9 cellular contexts compared by ENCODE assay signal in genomic region chr3:13282986-13283876, GRCh38.
DNase-seq lines count a peak whose midpoint lies in the region; ATAC-seq lines count a peak whose summit lies in the region.
"Had no signal": no experiment of that assay in that cellular context is flagged by ENCODE, and none has a peak within 500 bp of the region (broad histone marks: within the 10 kb centered on the region; RNA-seq: fewer than 3 reads in every experiment).

No MANE protein-coding gene starts in this region.

- peaks cover 0 to 12% (median 5%) of the 10 kb centered on the region in 4 donors for H3K4me1 Mint-ChIP-seq in CD4-positive, CD25-positive, alpha-beta regulatory T cell
- peaks cover 5% of the 10 kb centered on the region for H3K4me1 Mint-ChIP-seq in activated naive CD4-positive, alpha-beta T cell treated with anti-CD3 and anti-CD28 coated beads, Interleukin-2, amount 50 U/mL, for 24 hours
- peaks cover 11% of the 10 kb centered on the region for H3K4me1 Mint-ChIP-seq in stimulated activated naive CD8-positive, alpha-beta T cell treated with anti-CD3 and anti-CD28 coated beads, Interleukin-15, amount 100 ng/mL, for 72 hours

- no peak for DNase-seq in CD4-positive, CD25-positive, alpha-beta regulatory T cell
- DNase-seq in stimulated activated naive CD8-positive, alpha-beta T cell treated with anti-CD3 and anti-CD28 coated beads, Interleukin-15, amount 100 ng/mL, for 72 hours, result peak in 1 of 2 donors; percentile 28
- DNase-seq in GM03348 (ENCODE audit: low spot score) (no peak), NK-92 (lab: John Stamatoyannopoulos, UW; ENCODE audit: unreplicated experiment) (no peak)

- H3K36me3 Mint-ChIP-seq in CD4-positive, CD25-positive, alpha-beta regulatory T cell, result no peaks in the 10 kb centered on the region
- peaks cover 4% of the 10 kb centered on the region for H3K36me3 Mint-ChIP-seq in activated naive CD4-positive, alpha-beta T cell treated with anti-CD3 and anti-CD28 coated beads, Interleukin-2, amount 50 U/mL, for 24 hours

- H3K27me3 Mint-ChIP-seq in CD4-positive, CD25-positive, alpha-beta regulatory T cell, result peaks cover 59% of the 10 kb centered on the region
- H3K27me3 Mint-ChIP-seq in activated naive CD4-positive, alpha-beta T cell treated with anti-CD3 and anti-CD28 coated beads, Interleukin-2, amount 50 U/mL, for 24 hours, result peaks cover 33% of the 10 kb centered on the region
- H3K27me3 Mint-ChIP-seq in stimulated activated naive CD8-positive, alpha-beta T cell treated with anti-CD3 and anti-CD28 coated beads, Interleukin-15, amount 100 ng/mL, for 72 hours, result peaks cover 64% of the 10 kb centered on the region

- no peaks in the 10 kb centered on the region for H3K36me3 ChIP-seq in CD4-positive, CD25-positive, alpha-beta regulatory T cell (ENCODE audit: control insufficient read depth, insufficient read depth, low read length)
- H3K36me3 ChIP-seq in HUES6 (ENCODE audit: control insufficient read depth, insufficient read depth, low read length), result no peaks in the 10 kb centered on the region

- no peak overlapping the region for H3K27ac ChIP-seq in CD4-positive, CD25-positive, alpha-beta regulatory T cell (ENCODE audit: insufficient read depth, low read length, poor library complexity, severe bottlenecking)
- no peak overlapping the region for H3K27ac ChIP-seq in HUES6 (ENCODE audit: low read depth, low read length)
- H3K27ac ChIP-seq: HL-60 had no signal

- peaks cover 23 to 25% of the 10 kb centered on the region in 2 experiments for H3K9me3 ChIP-seq in CD4-positive, CD25-positive, alpha-beta regulatory T cell (ENCODE audit: control insufficient read depth in 2 of 2, low read length in 2 of 2)
- H3K9me3 ChIP-seq in HUES6 (ENCODE audit: control insufficient read depth, insufficient read depth, low read depth, low read length), result peaks cover 21% of the 10 kb centered on the region
- H3K9me3 ChIP-seq in iPS-18c (ENCODE audit: control insufficient read depth, insufficient read depth, low read length), result peaks cover 4% of the 10 kb centered on the region

- H3K4me1 ChIP-seq in CD4-positive, CD25-positive, alpha-beta regulatory T cell (ENCODE audit: control insufficient read depth, insufficient read depth, low read length, poor library complexity, severe bottlenecking), result peaks cover 6% of the 10 kb centered on the region
- peaks cover 14% of the 10 kb centered on the region for H3K4me1 ChIP-seq in HUES6 (ENCODE audit: control insufficient read depth, insufficient read depth, low read length)

- no peak overlapping the region for H3K9ac ChIP-seq in HUES6 (ENCODE audit: low read length)

- no peak overlapping the region for H3K27ac Mint-ChIP-seq in CD4-positive, CD25-positive, alpha-beta regulatory T cell
- H3K27ac Mint-ChIP-seq in activated naive CD4-positive, alpha-beta T cell treated with anti-CD3 and anti-CD28 coated beads, Interleukin-2, amount 50 U/mL, for 24 hours, result no peak overlapping the region
- H3K27ac Mint-ChIP-seq in stimulated activated naive CD8-positive, alpha-beta T cell treated with anti-CD3 and anti-CD28 coated beads, Interleukin-15, amount 100 ng/mL, for 72 hours, result no peak overlapping the region

- peaks cover 20% of the 10 kb centered on the region for H3K27me3 ChIP-seq in CD4-positive, CD25-positive, alpha-beta regulatory T cell (ENCODE audit: control insufficient read depth, insufficient read depth, low read length)
- peaks cover 35% of the 10 kb centered on the region for H3K27me3 ChIP-seq in HUES6 (ENCODE audit: control insufficient read depth, insufficient read depth, low read length)

- H3K4me3 ChIP-seq in CD4-positive, CD25-positive, alpha-beta regulatory T cell (ENCODE audit: low read depth, low read length), result no peak overlapping the region
- H3K4me3 ChIP-seq in HUES6 (ENCODE audit: low read depth, low read length), result peak overlapping the region; percentile 74
- peak overlapping the region; percentile 26; the same call in 1 of the 2 replicates for H3K4me3 ChIP-seq in iPS-18c (ENCODE audit: insufficient read depth, low read depth, low read length)

- H3K4me3 Mint-ChIP-seq in CD4-positive, CD25-positive, alpha-beta regulatory T cell, result peak overlapping the region in 3 of 4 donors; percentile 27 to 76 (median 63)
- H3K4me3 Mint-ChIP-seq in activated naive CD4-positive, alpha-beta T cell treated with anti-CD3 and anti-CD28 coated beads, Interleukin-2, amount 50 U/mL, for 24 hours, result peak overlapping the region; percentile 76
- peak overlapping the region; percentile 52 to 70 for H3K4me3 Mint-ChIP-seq in stimulated activated naive CD8-positive, alpha-beta T cell treated with anti-CD3 and anti-CD28 coated beads, Interleukin-15, amount 100 ng/mL, for 72 hours

- peaks cover 3 to 29% (median 15%) of the 10 kb centered on the region in 7 donors for H3K9me3 Mint-ChIP-seq in CD4-positive, CD25-positive, alpha-beta regulatory T cell
- peaks cover 16% of the 10 kb centered on the region for H3K9me3 Mint-ChIP-seq in activated naive CD4-positive, alpha-beta T cell treated with anti-CD3 and anti-CD28 coated beads, Interleukin-2, amount 50 U/mL, for 24 hours
- peaks cover 19 to 31% of the 10 kb centered on the region in 2 donors for H3K9me3 Mint-ChIP-seq in stimulated activated naive CD8-positive, alpha-beta T cell treated with anti-CD3 and anti-CD28 coated beads, Interleukin-15, amount 100 ng/mL, for 72 hours

- ATAC-seq in CD4-positive, CD25-positive, alpha-beta regulatory T cell (ENCODE audit: low read depth in 2 of 2), result peak in 1 of 2 donors; percentile 29
- ATAC-seq in stimulated activated naive CD8-positive, alpha-beta T cell treated with anti-CD3 and anti-CD28 coated beads, Interleukin-15, amount 100 ng/mL, for 72 hours, result peak; percentile 66
- ATAC-seq in HG03565 (IDR thresholded peaks at IDR 0.05; ENCODE audit: unreplicated experiment), result no peak
